ENCODE assay signal across 21 cellular contexts in the genomic region with DNA sequence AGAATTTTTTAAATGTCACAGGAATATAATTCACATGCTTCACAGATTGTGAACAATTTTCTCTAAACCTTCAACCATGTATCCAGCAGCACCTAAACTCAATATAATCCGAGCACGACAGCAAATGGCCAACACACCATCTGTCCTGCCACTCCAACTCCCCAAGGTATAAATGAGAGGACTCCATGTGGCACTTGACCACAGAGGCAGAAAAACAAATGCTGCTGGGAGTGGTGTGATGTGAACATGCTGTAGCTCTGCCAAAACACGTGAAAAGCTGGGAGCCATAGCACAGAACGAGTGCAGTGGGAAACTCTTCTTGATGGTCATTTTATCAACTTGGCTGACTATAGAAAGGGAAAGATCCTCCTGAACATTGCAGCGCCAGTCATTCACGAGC.
"Had no signal": no experiment of that assay in that cellular context is flagged by ENCODE, and none has a peak within 500 bp of the region (broad histone marks: within the 10 kb centered on the region; RNA-seq: fewer than 3 reads in every experiment).

No MANE protein-coding gene starts in this region.

- DNase-seq: activated CD4-positive, alpha-beta memory T cell treated with anti-CD3 and anti-CD28 coated beads for 36 hours; activated CD4-positive, alpha-beta T cell treated with anti-CD3 and anti-CD28 coated beads for 48 hours; activated effector memory CD4-positive, alpha-beta T cell treated with Interleukin-2 at 50 U/mL for 16 hours; activated naive CD4-positive, alpha-beta T cell treated with anti-CD3 and anti-CD28 coated beads, Interleukin-2, amount 10 ng/mL, durations not matched to agents 7 days and 5 days; activated T-cell treated with anti-CD3 and anti-CD28 coated beads, Interleukin-2, amount 50 U/mL, for 72 hours; amygdala; foreskin keratinocyte; kidney glomerular epithelial cell; left lung; pancreas; psoas muscle; right cardiac atrium; stimulated activated CD4-positive, alpha-beta T cell treated with anti-CD3 and anti-CD28 coated beads, Interleukin-1b, Interleukin-23, amount 100 ng/mL, for 48 hours; substantia nigra; thyroid gland had no signal

- FAIRE-seq: endometrium, pancreas had no signal

- H3K27ac ChIP-seq: cardiac muscle cell, foreskin keratinocyte, hepatocyte, left lung, neutrophil, pancreas, psoas muscle, skin epidermis, thyroid gland had no signal

- H3K9me3 ChIP-seq: left lung, neutrophil, pancreas, psoas muscle, thyroid gland had no signal

- H3K27me3 ChIP-seq: cardiac muscle cell, foreskin keratinocyte, hepatocyte, pancreas, thyroid gland had no signal

- H3K4me1 ChIP-seq: foreskin keratinocyte, left lung, pancreas, psoas muscle, thyroid gland had no signal

- H3K36me3 ChIP-seq: cardiac muscle cell, left lung, neutrophil, pancreas, thyroid gland had no signal

- H3K4me3 ChIP-seq: cardiac muscle cell, hepatocyte, left lung, lung, pancreas, psoas muscle, skin epidermis, thyroid gland had no signal
